ENCODE assay signal across 8 cellular contexts in the genomic region with DNA sequence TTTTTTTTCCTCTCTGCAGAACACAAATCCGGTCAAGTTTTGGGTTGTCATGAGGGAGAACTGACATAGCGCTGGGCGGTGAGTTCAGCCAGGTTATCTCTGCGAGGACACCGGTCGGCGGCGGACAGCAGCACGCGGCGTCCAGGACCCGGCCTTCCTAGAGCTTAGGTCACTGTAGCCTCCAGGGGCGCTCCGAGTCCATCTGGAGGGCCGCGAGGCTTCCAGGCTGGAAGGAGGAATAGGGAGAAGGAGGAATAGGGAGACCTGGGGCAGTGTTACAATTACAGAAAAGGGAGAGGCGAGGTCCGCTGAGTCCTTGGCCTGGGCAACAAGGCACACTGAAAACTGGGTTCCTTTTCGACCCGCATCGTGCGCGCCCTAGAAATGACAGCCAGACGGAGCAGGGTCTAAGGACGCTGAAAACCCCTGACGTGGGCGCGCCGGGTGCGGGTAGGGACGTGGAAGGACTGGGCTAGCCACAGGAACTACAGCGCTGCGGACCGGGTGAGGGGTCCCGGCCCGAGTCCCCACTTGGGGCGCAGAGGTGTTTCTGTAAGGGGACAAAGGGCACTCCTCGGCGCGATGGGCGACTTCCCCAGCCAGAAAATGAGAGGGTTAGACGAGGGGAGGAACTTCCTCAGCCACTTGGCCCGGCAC.
DNase-seq lines count a peak whose midpoint lies in the region; ATAC-seq and TF ChIP-seq lines count a peak whose summit lies in the region.

No MANE protein-coding gene starts in this region.

- H3K36me3 Mint-ChIP-seq in stimulated activated effector memory CD8-positive, alpha-beta T cell treated with anti-CD3 and anti-CD28 coated beads, Interleukin-12 subunit alpha, Interleukin-12 subunit beta, amount 100 ng/mL, for 72 hours = peaks cover 4% of the 10 kb centered on the region

- no peaks in the 10 kb centered on the region for H3K9me3 ChIP-seq in iPS-15b (ENCODE audit: control insufficient read depth, insufficient read depth, low read length)

- H3K9me3 Mint-ChIP-seq in stimulated activated effector memory CD8-positive, alpha-beta T cell treated with anti-CD3 and anti-CD28 coated beads, Interleukin-12 subunit alpha, Interleukin-12 subunit beta, amount 100 ng/mL, for 72 hours = no peaks in the 10 kb centered on the region

- H3K4me3 Mint-ChIP-seq in stimulated activated effector memory CD8-positive, alpha-beta T cell treated with anti-CD3 and anti-CD28 coated beads, Interleukin-12 subunit alpha, Interleukin-12 subunit beta, amount 100 ng/mL, for 72 hours = peak overlapping the region; percentile 70

- H3K27ac Mint-ChIP-seq in stimulated activated effector memory CD8-positive, alpha-beta T cell treated with anti-CD3 and anti-CD28 coated beads, Interleukin-12 subunit alpha, Interleukin-12 subunit beta, amount 100 ng/mL, for 72 hours = no peak overlapping the region

- POLR2A ChIA-PET in AG04449 (lab: Yijun Ruan, JAX) = interaction anchor here (0.7 kb wide), 1 partner anchor 475 kb away, joined by 3 read pairs; no protein-coding TSS in a partner anchor

- H3K4me3 ChIP-seq in AG04449 (ENCODE audit: low read depth, low read length) (peak overlapping the region; percentile 25), iPS-15b (ENCODE audit: low read depth, low read length) (peak overlapping the region; percentile 68)

- no peaks in the 10 kb centered on the region for H3K36me3 ChIP-seq in iPS-15b (ENCODE audit: control insufficient read depth, insufficient read depth, low read length)

- H3K4me1 ChIP-seq in iPS-15b (ENCODE audit: control insufficient read depth, insufficient read depth, low read length) = peaks cover 5% of the 10 kb centered on the region

- peak; percentile 53 for TF ChIP-seq CTCF in AG04449 (IDR thresholded peaks at IDR 0.05; ENCODE audit: insufficient read depth, low read length, missing control alignments)

- H3K4me1 Mint-ChIP-seq in stimulated activated effector memory CD8-positive, alpha-beta T cell treated with anti-CD3 and anti-CD28 coated beads, Interleukin-12 subunit alpha, Interleukin-12 subunit beta, amount 100 ng/mL, for 72 hours = peaks cover 20% of the 10 kb centered on the region

- CTCF ChIA-PET in AG04449 (lab: Yijun Ruan, JAX) = interaction anchor here (0.7 to 9.6 kb wide), 6 partner anchors 10 to 487 kb away, joined by 3 to 159 read pairs (median 4); no protein-coding TSS in a partner anchor

- peaks cover 83% of the 10 kb centered on the region for H3K27me3 ChIP-seq in iPS-15b (ENCODE audit: control insufficient read depth, insufficient read depth, low read length)

- H3K9ac ChIP-seq in iPS-15b (ENCODE audit: low read depth, low read length) = no peak overlapping the region

- DNase-seq in AG04449 (ENCODE audit: low read depth, low spot score) = no peak
- peak; percentile 21 for DNase-seq in HCEC 1CT
- peak; percentile 15 for DNase-seq in activated naive CD4-positive, alpha-beta T cell treated with anti-CD3 and anti-CD28 coated beads, Interleukin-2, amount 50 U/mL, for 16 hours
- DNase-seq in stimulated activated effector memory CD8-positive, alpha-beta T cell treated with anti-CD3 and anti-CD28 coated beads, Interleukin-12 subunit alpha, Interleukin-12 subunit beta, amount 100 ng/mL, for 72 hours (ENCODE audit: low spot score in 2 of 2) = no peak
- DNase-seq in SKM-1 (lab: John Stamatoyannopoulos, UW; ENCODE audit: unreplicated experiment) = no peak
- DNase-seq in GM19240 (ENCODE audit: insufficient read length, low spot score) = no peak

- peak; percentile 38 for ATAC-seq in stimulated activated effector memory CD8-positive, alpha-beta T cell treated with anti-CD3 and anti-CD28 coated beads, Interleukin-12 subunit alpha, Interleukin-12 subunit beta, amount 100 ng/mL, for 72 hours
- no peak for ATAC-seq in HG03571 (IDR thresholded peaks at IDR 0.05; ENCODE audit: unreplicated experiment)

Comparison
In these comparisons a context has a peak if more than half of its experiments do, and no peak if none do; other contexts are left out.
1. DNase-seq: peak in HCEC 1CT (single experiment) and activated naive CD4-positive, alpha-beta T cell treated with anti-CD3 and anti-CD28 coated beads, Interleukin-2, amount 50 U/mL, for 16 hours (single experiment); none in AG04449 (single experiment), stimulated activated effector memory CD8-positive, alpha-beta T cell treated with anti-CD3 and anti-CD28 coated beads, Interleukin-12 subunit alpha, Interleukin-12 subunit beta, amount 100 ng/mL, for 72 hours (0 of 2), SKM-1 (single experiment) and GM19240 (single experiment).